Comparison of ENCODE assay signal across 13 cellular contexts in genomic region chr10:95288273-95288672, GRCh38. TPM values are rescaled to one million over a fixed set of nuclear protein-coding genes. Genes with fewer than 3 reads are reported as not detected.
DNase-seq lines count a peak whose midpoint lies in the region; ATAC-seq and TF ChIP-seq lines count a peak whose summit lies in the region.
"Had no signal": no experiment of that assay in that cellular context is flagged by ENCODE, and none has a peak within 500 bp of the region (broad histone marks: within the 10 kb centered on the region; RNA-seq: fewer than 3 reads in every experiment).

No MANE protein-coding gene starts in this region.

- H3K4me3 ChIP-seq in GM12865 (ENCODE audit: low read depth, low read length) (peak overlapping the region; percentile 98), Peyer's patch (peak overlapping the region in 2 of 4 donors; percentile 83 to 89), right cardiac atrium (ENCODE audit: low read length) (peak overlapping the region; percentile 72), skeletal muscle tissue (ENCODE audit: low read length in 3 of 3) (peak overlapping the region in 2 of 3 donors; percentile 5 to 23)

- H3K4me1 ChIP-seq in Peyer's patch, result peaks cover 0 to 52% (median 14%) of the 10 kb centered on the region in 4 donors
- H3K4me1 ChIP-seq in right cardiac atrium (ENCODE audit: control insufficient read depth, insufficient read depth, low read length), result peaks cover 18% of the 10 kb centered on the region
- H3K4me1 ChIP-seq in skeletal muscle tissue (ENCODE audit: control insufficient read depth in 3 of 3, insufficient read depth in 3 of 3, low read length in 3 of 3), result peaks cover 30 to 43% (median 39%) of the 10 kb centered on the region in 3 donors

- no peak for TF ChIP-seq CTCF in GM12865 (IDR thresholded peaks at IDR 0.05; ENCODE audit: insufficient read depth, low read depth, low read length, missing control alignments)
- TF ChIP-seq CTCF in Peyer's patch (IDR thresholded peaks at IDR 0.05), result no peak

- H3K27me3 ChIP-seq in Peyer's patch (no peaks in the 10 kb centered on the region), right cardiac atrium (ENCODE audit: control insufficient read depth, insufficient read depth) (no peaks in the 10 kb centered on the region), skeletal muscle tissue (ENCODE audit: control insufficient read depth in 3 of 3, insufficient read depth in 3 of 3, low read length in 3 of 3) (peaks cover 0 to 4% (median 0%) of the 10 kb centered on the region in 3 donors)

- DNase-seq in GM12865 (ENCODE audit: low read depth) (no peak), Peyer's patch (no peak), right cardiac atrium (no peak), NCI-H146 treated with DMSO at 0.1 percent for 48 hours (lab: John Stamatoyannopoulos, UW; ENCODE audit: unreplicated experiment) (no peak)
- DNase-seq: activated CD4-positive, alpha-beta T cell treated with anti-CD3 and anti-CD28 coated beads for 48 hours; activated gamma-delta T cell; CD8-positive, alpha-beta T cell; sigmoid colon had no signal

- H3K27ac ChIP-seq in Peyer's patch (peak overlapping the region in 3 of 4 donors; percentile 21 to 98 (median 95)), right cardiac atrium (ENCODE audit: low read length) (peak overlapping the region; percentile 85), skeletal muscle tissue (ENCODE audit: low read depth, low read length) (peak overlapping the region; percentile 80)

- intact Hi-C loops in right cardiac atrium (cut with DNase I), result loop anchor here in 1 of 4 donors (5.0 kb wide), 1 partner anchor 41 kb away; no protein-coding TSS in a partner anchor

- H3K36me3 ChIP-seq in Peyer's patch (no peaks in the 10 kb centered on the region), skeletal muscle tissue (ENCODE audit: control insufficient read depth in 3 of 3, insufficient read depth in 3 of 3, low read length in 3 of 3) (no peaks in the 10 kb centered on the region)
- H3K36me3 ChIP-seq: gastroesophageal sphincter, sigmoid colon had no signal

- ATAC-seq in right cardiac atrium, result no peak
- ATAC-seq in GM18511 (IDR thresholded peaks at IDR 0.05; ENCODE audit: unreplicated experiment), result no peak
- ATAC-seq in HG03097 (IDR thresholded peaks at IDR 0.05; ENCODE audit: low FRiP score, unreplicated experiment), result no peak
- no peak for ATAC-seq in GM21825 (IDR thresholded peaks at IDR 0.05; ENCODE audit: unreplicated experiment)
- ATAC-seq: CD8-positive, alpha-beta T cell; gastroesophageal sphincter had no signal

- H3K9ac ChIP-seq in skeletal muscle tissue (ENCODE audit: low read depth in 1 of 3, low read length in 3 of 3), result peak overlapping the region in 2 of 3 donors; percentile 42 to 93

- WGBS in right cardiac atrium, result 45% methylated on average over 1 of the region's 1 CpG

- no peak for TF ChIP-seq POLR2A in Peyer's patch (IDR thresholded peaks at IDR 0.05)

- H3K9me3 ChIP-seq in Peyer's patch (no peaks in the 10 kb centered on the region), right cardiac atrium (ENCODE audit: control insufficient read depth, low read length) (no peaks in the 10 kb centered on the region), skeletal muscle tissue (ENCODE audit: control insufficient read depth in 3 of 3, low read length in 3 of 3) (no peaks in the 10 kb centered on the region)
- H3K9me3 ChIP-seq: gastroesophageal sphincter, sigmoid colon had no signal

RNA-seq across cellular contexts. Expression of gene PDLIM1, which starts 2.5 kb away (rescaled TPM):
- total RNA-seq in Peyer's patch (100 to 1,000 TPM; 180 to 351 (median 240) TPM), right cardiac atrium (100 to 1,000 TPM; 159 to 227 (median 169) TPM), skeletal muscle tissue (9.9 TPM)
- 211 TPM for polyA plus RNA-seq in right cardiac atrium

Comparison
In these comparisons a context has a peak if more than half of its experiments do, and no peak if none do; other contexts are left out.
1. RNA of gene PDLIM1, which starts 2.5 kb away (total RNA-seq): 180 to 351 TPM in Peyer's patch and 159 to 227 TPM in right cardiac atrium; 9.9 TPM in skeletal muscle tissue (single experiment); every median in the first group is over 10 times any median in the second.
2. Peak in every context shown above with its lines, with median percentiles within 50 percentile points of each other: H3K27ac ChIP-seq.